11 cellular contexts compared by ENCODE assay signal in genomic region chr5:10140195-10140973, GRCh38.
DNase-seq lines count a peak whose midpoint lies in the region; TF ChIP-seq lines count a peak whose summit lies in the region.
"Had no signal": no experiment of that assay in that cellular context is flagged by ENCODE, and none has a peak within 500 bp of the region (broad histone marks: within the 10 kb centered on the region; RNA-seq: fewer than 3 reads in every experiment).

No MANE protein-coding gene starts in this region.

- H3K4me3 ChIP-seq in AG10803 (ENCODE audit: low read length), result no peak overlapping the region
- H3K4me3 ChIP-seq in H7 (ENCODE audit: insufficient read depth, low read depth, low read length), result no peak overlapping the region
- no peak overlapping the region for H3K4me3 ChIP-seq in kidney epithelial cell (ENCODE audit: low read depth, low read length)
- H3K4me3 ChIP-seq in uterus, result no peak overlapping the region

- H3K27ac ChIP-seq in VCaP, result no peak overlapping the region
- no peak overlapping the region for H3K27ac ChIP-seq in uterus

- H3K4me1 ChIP-seq in uterus, result no peaks in the 10 kb centered on the region

- TF ChIP-seq CTCF in AG10803 (conservative IDR thresholded peaks at IDR 0.05; ENCODE audit: low read length) (peak; percentile 49), VCaP (conservative IDR thresholded peaks at IDR 0.05) (peak; percentile 18), kidney epithelial cell (IDR thresholded peaks at IDR 0.05; ENCODE audit: insufficient read depth, low read length, poor library complexity, severe bottlenecking) (peak; percentile 38), uterus (IDR thresholded peaks at IDR 0.05) (no peak)

- no peaks in the 10 kb centered on the region for H3K9me3 ChIP-seq in uterus

- H3K27me3 ChIP-seq in H7 (ENCODE audit: control insufficient read depth, insufficient read depth, low read length) (no peaks in the 10 kb centered on the region), kidney epithelial cell (ENCODE audit: control insufficient read depth, insufficient read depth, low read length) (no peaks in the 10 kb centered on the region), uterus (no peaks in the 10 kb centered on the region)

- H3K36me3 ChIP-seq in H7 (replicated peaks; ENCODE audit: control insufficient read depth, insufficient read depth, low read length), result no peaks in the 10 kb centered on the region
- H3K36me3 ChIP-seq in kidney epithelial cell (ENCODE audit: control insufficient read depth, insufficient read depth, low read length), result no peaks in the 10 kb centered on the region
- H3K36me3 ChIP-seq in uterus, result no peaks in the 10 kb centered on the region

- TF ChIP-seq POLR2A in uterus (IDR thresholded peaks at IDR 0.05), result no peak

- intact Hi-C loops in uterus (cut with DNase I; ENCODE audit: low total_unique reads), result no loop called here

- DNase-seq in AG10803 (ENCODE audit: low read depth) (peak; percentile 26), H7 (peak; percentile 80), kidney epithelial cell (ENCODE audit: low read depth) (no peak), pons (ENCODE audit: low spot score) (no peak), NCI-H510A treated with DMSO at 0.1 percent for 48 hours (lab: John Stamatoyannopoulos, UW) (no peak), dedifferentiated amniotic fluid mesenchymal stem cell (ENCODE audit: extremely low spot score) (no peak), uterus (no peak)
- DNase-seq: MM.1S, nucleus accumbens, T-helper 1 cell had no signal

Comparison
In these comparisons a context has a peak if more than half of its experiments do, and no peak if none do; other contexts are left out.
1. DNase-seq: peak in AG10803 (single experiment) and H7 (single experiment); none in kidney epithelial cell (single experiment), pons (single experiment), NCI-H510A treated with DMSO at 0.1 percent for 48 hours (single experiment), dedifferentiated amniotic fluid mesenchymal stem cell (single experiment) and uterus (0 of 2).
2. CTCF ChIP-seq: peak in AG10803 (single experiment), VCaP (single experiment) and kidney epithelial cell (single experiment); none in uterus (0 of 4).